1 cellular context compared by ENCODE assay signal in the genomic region with DNA sequence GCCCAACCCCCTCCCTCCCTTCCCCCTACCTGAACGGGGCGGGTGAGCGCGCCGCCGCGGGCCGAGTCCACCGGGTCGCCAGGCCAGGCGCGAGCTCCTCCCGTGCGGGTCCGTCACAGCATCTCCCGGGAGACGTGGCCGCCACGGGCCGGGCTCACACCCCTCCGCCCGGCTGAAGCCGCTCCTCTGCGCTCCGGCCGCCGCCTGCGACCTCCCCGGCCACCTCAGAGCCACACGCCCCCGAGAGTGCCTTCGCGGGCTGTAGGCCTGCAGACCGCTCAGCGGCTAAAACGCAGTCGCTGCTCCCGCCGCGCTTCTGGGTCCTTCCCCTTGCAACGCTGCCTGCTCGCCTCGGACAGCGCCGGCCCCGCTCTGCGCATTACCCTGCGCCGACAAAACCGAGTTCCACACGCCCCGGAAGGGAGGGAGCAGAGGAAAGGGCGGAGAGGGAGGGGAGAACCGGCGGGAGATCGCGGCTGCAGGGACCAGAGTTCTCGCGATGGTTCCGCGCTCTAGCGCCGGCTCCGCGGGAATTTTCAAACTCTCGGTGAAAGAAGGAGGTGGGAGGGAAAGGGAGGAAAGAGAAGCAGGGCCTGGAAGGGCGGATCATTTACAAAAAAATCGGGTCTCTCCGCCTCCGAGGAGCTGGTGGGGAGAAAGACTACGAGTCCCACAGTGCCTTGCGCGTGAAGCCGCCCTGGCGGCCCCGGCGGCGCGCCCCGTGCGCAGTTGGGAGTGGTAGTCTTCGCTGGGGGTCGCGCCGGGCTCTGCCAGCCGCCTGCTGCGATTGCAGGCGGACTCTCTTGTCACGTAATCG.
TF ChIP-seq lines count a peak whose summit lies in the region.

A gene with protein sequence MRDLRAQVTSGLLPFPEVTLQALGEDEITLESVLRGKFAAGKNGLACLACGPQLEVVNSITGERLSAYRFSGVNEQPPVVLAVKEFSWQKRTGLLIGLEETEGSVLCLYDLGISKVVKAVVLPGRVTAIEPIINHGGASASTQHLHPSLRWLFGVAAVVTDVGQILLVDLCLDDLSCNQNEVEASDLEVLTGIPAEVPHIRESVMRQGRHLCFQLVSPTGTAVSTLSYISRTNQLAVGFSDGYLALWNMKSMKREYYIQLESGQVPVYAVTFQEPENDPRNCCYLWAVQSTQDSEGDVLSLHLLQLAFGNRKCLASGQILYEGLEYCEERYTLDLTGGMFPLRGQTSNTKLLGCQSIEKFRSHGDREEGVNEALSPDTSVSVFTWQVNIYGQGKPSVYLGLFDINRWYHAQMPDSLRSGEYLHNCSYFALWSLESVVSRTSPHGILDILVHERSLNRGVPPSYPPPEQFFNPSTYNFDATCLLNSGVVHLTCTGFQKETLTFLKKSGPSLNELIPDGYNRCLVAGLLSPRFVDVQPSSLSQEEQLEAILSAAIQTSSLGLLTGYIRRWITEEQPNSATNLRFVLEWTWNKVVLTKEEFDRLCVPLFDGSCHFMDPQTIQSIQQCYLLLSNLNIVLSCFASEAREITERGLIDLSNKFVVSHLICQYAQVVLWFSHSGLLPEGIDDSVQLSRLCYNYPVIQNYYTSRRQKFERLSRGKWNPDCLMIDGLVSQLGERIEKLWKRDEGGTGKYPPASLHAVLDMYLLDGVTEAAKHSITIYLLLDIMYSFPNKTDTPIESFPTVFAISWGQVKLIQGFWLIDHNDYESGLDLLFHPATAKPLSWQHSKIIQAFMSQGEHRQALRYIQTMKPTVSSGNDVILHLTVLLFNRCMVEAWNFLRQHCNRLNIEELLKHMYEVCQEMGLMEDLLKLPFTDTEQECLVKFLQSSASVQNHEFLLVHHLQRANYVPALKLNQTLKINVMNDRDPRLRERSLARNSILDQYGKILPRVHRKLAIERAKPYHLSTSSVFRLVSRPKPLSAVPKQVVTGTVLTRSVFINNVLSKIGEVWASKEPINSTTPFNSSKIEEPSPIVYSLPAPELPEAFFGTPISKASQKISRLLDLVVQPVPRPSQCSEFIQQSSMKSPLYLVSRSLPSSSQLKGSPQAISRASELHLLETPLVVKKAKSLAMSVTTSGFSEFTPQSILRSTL (N-terminal part only) (minus strand): TSS at position 400 of the 817 bp plus-strand sequence. CDS start 13,578 bp downstream, outside the sequence.

TF ChIP-seq in K562, 482 proteins besides CTCF, POLR2A, EP300 and RAD21 (continued from another document and continues in another):
- TF ChIP-seq, protein P1, sequence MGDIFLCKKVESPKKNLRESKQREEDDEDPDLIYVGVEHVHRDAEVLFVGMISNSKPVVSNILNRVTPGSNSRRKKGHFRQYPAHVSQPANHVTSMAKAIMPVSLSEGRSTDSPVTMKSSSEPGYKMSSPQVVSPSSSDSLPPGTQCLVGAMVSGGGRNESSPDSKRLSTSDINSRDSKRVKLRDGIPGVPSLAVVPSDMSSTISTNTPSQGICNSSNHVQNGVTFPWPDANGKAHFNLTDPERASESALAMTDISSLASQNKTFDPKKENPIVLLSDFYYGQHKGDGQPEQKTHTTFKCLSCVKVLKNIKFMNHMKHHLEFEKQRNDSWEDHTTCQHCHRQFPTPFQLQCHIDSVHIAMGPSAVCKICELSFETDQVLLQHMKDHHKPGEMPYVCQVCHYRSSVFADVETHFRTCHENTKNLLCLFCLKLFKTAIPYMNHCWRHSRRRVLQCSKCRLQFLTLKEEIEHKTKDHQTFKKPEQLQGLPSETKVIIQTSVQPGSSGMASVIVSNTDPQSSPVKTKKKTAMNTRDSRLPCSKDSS (IDR thresholded peaks at IDR 0.05; ENCODE audit: low read depth, partially characterized antibody): no peak
- no peak for TF ChIP-seq ZNF121 (CRISPR knock-in tag; conservative IDR thresholded peaks at IDR 0.05)
- no peak for TF ChIP-seq PTBP1 (IDR thresholded peaks at IDR 0.05; ENCODE audit: low read depth, low read length)
- TF ChIP-seq XRCC5 (IDR thresholded peaks at IDR 0.05; ENCODE audit: low read depth, low read length): peak; percentile 86
- TF ChIP-seq ZNF263 (CRISPR knock-in tag; IDR thresholded peaks at IDR 0.05; ENCODE audit: borderline replicate concordance): 0 out of 2 replicates have a peak, but pooled peaks have one; percentile 32
- no peak for TF ChIP-seq TSC22D4 (tag; IDR thresholded peaks at IDR 0.05)
- peak; percentile 87 for TF ChIP-seq L3MBTL2 (IDR thresholded peaks at IDR 0.05)
- peak; percentile 76 for TF ChIP-seq HMGN3 (IDR thresholded peaks at IDR 0.05; ENCODE audit: borderline replicate concordance, extremely low read depth, insufficient read length, low read depth, low read length)
- peak; percentile 82 for TF ChIP-seq ZBTB7A (IDR thresholded peaks at IDR 0.05; ENCODE audit: borderline replicate concordance, control insufficient read depth, low read depth, low read length)
- no peak for TF ChIP-seq HDAC6 (IDR thresholded peaks at IDR 0.05; ENCODE audit: low read depth, low read length)
- TF ChIP-seq ZFP36 (IDR thresholded peaks at IDR 0.05; ENCODE audit: low read depth, low read length, partially characterized antibody): peak; percentile 16
- TF ChIP-seq FOXM1 (IDR thresholded peaks at IDR 0.05; ENCODE audit: low read depth): no peak
- TF ChIP-seq FOXM1 (CRISPR knock-in tag; IDR thresholded peaks at IDR 0.05; ENCODE audit: low read depth): 0 out of 2 replicates have a peak, but pooled peaks have one; percentile 76
- TF ChIP-seq, protein P2, sequence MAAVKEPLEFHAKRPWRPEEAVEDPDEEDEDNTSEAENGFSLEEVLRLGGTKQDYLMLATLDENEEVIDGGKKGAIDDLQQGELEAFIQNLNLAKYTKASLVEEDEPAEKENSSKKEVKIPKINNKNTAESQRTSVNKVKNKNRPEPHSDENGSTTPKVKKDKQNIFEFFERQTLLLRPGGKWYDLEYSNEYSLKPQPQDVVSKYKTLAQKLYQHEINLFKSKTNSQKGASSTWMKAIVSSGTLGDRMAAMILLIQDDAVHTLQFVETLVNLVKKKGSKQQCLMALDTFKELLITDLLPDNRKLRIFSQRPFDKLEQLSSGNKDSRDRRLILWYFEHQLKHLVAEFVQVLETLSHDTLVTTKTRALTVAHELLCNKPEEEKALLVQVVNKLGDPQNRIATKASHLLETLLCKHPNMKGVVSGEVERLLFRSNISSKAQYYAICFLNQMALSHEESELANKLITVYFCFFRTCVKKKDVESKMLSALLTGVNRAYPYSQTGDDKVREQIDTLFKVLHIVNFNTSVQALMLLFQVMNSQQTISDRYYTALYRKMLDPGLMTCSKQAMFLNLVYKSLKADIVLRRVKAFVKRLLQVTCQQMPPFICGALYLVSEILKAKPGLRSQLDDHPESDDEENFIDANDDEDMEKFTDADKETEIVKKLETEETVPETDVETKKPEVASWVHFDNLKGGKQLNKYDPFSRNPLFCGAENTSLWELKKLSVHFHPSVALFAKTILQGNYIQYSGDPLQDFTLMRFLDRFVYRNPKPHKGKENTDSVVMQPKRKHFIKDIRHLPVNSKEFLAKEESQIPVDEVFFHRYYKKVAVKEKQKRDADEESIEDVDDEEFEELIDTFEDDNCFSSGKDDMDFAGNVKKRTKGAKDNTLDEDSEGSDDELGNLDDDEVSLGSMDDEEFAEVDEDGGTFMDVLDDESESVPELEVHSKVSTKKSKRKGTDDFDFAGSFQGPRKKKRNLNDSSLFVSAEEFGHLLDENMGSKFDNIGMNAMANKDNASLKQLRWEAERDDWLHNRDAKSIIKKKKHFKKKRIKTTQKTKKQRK (IDR thresholded peaks at IDR 0.05; ENCODE audit: borderline replicate concordance, low read depth, low read length): no peak
- TF ChIP-seq CHD1 (IDR thresholded peaks at IDR 0.05; ENCODE audit: low read length): peak; percentile 29
- TF ChIP-seq HDAC3 (IDR thresholded peaks at IDR 0.05; ENCODE audit: borderline replicate concordance, partially characterized antibody): no peak
- no peak for TF ChIP-seq NELFE (IDR thresholded peaks at IDR 0.05; ENCODE audit: insufficient read depth, insufficient read length)
- no peak for TF ChIP-seq BCL6 (CRISPR knock-in tag; IDR thresholded peaks at IDR 0.05)
- peak; percentile 49; the same call in 1 of the 2 replicates for TF ChIP-seq ZC3H4 (CRISPR knock-in tag; IDR thresholded peaks at IDR 0.05; ENCODE audit: borderline replicate concordance)
- TF ChIP-seq CC2D1A (IDR thresholded peaks at IDR 0.05): no peak
- no peak for TF ChIP-seq ZNF57 (CRISPR knock-in tag; IDR thresholded peaks at IDR 0.05)
- TF ChIP-seq PRMT5 (CRISPR knock-in tag; IDR thresholded peaks at IDR 0.05): no peak
- no peak for TF ChIP-seq KDM2B (CRISPR knock-in tag; IDR thresholded peaks at IDR 0.05)
- peak in 1 of 2 experiments; percentile 57; a peak in 2 of 4 replicates for TF ChIP-seq FOXK2 (conservative IDR thresholded peaks at IDR 0.05 in 1 of 2, IDR thresholded peaks at IDR 0.05 in 1 of 2; ENCODE audit: low read depth in 2 of 2)
- peak; percentile 72; the same call in 1 of the 2 replicates for TF ChIP-seq ZNF431 (CRISPR knock-in tag; IDR thresholded peaks at IDR 0.05)
- peak; percentile 82 for TF ChIP-seq TAF9B (IDR thresholded peaks at IDR 0.05; ENCODE audit: partially characterized antibody)
- TF ChIP-seq, protein P3, sequence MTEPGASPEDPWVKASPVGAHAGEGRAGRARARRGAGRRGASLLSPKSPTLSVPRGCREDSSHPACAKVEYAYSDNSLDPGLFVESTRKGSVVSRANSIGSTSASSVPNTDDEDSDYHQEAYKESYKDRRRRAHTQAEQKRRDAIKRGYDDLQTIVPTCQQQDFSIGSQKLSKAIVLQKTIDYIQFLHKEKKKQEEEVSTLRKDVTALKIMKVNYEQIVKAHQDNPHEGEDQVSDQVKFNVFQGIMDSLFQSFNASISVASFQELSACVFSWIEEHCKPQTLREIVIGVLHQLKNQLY (CRISPR knock-in tag; conservative IDR thresholded peaks at IDR 0.05): peak in 1 of 2 experiments; percentile 71; a peak in 1 of 4 replicates
- TF ChIP-seq KHSRP (IDR thresholded peaks at IDR 0.05): no peak
- no peak for TF ChIP-seq GATAD2B (IDR thresholded peaks at IDR 0.05; ENCODE audit: borderline replicate concordance)
- TF ChIP-seq KLF13 (tag; IDR thresholded peaks at IDR 0.05; ENCODE audit: borderline replicate concordance, low read depth): 0 out of 2 replicates have a peak, but pooled peaks have one; percentile 56
- TF ChIP-seq, protein P4, sequence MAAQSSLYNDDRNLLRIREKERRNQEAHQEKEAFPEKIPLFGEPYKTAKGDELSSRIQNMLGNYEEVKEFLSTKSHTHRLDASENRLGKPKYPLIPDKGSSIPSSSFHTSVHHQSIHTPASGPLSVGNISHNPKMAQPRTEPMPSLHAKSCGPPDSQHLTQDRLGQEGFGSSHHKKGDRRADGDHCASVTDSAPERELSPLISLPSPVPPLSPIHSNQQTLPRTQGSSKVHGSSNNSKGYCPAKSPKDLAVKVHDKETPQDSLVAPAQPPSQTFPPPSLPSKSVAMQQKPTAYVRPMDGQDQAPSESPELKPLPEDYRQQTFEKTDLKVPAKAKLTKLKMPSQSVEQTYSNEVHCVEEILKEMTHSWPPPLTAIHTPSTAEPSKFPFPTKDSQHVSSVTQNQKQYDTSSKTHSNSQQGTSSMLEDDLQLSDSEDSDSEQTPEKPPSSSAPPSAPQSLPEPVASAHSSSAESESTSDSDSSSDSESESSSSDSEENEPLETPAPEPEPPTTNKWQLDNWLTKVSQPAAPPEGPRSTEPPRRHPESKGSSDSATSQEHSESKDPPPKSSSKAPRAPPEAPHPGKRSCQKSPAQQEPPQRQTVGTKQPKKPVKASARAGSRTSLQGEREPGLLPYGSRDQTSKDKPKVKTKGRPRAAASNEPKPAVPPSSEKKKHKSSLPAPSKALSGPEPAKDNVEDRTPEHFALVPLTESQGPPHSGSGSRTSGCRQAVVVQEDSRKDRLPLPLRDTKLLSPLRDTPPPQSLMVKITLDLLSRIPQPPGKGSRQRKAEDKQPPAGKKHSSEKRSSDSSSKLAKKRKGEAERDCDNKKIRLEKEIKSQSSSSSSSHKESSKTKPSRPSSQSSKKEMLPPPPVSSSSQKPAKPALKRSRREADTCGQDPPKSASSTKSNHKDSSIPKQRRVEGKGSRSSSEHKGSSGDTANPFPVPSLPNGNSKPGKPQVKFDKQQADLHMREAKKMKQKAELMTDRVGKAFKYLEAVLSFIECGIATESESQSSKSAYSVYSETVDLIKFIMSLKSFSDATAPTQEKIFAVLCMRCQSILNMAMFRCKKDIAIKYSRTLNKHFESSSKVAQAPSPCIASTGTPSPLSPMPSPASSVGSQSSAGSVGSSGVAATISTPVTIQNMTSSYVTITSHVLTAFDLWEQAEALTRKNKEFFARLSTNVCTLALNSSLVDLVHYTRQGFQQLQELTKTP (IDR thresholded peaks at IDR 0.05; ENCODE audit: low read depth in 1 of 2, partially characterized antibody in 2 of 2): peak; percentile 81 to 100
- peak; percentile 95 for TF ChIP-seq CREM (IDR thresholded peaks at IDR 0.05; ENCODE audit: low read depth)
- TF ChIP-seq RBFOX2 (IDR thresholded peaks at IDR 0.05; ENCODE audit: low read depth, low read length): peak; percentile 100
- peak in 1 of 2 experiments; percentile 70; a peak in 2 of 4 replicates for TF ChIP-seq SRF (CRISPR knock-in tag; IDR thresholded peaks at IDR 0.05)
- TF ChIP-seq, protein P5, sequence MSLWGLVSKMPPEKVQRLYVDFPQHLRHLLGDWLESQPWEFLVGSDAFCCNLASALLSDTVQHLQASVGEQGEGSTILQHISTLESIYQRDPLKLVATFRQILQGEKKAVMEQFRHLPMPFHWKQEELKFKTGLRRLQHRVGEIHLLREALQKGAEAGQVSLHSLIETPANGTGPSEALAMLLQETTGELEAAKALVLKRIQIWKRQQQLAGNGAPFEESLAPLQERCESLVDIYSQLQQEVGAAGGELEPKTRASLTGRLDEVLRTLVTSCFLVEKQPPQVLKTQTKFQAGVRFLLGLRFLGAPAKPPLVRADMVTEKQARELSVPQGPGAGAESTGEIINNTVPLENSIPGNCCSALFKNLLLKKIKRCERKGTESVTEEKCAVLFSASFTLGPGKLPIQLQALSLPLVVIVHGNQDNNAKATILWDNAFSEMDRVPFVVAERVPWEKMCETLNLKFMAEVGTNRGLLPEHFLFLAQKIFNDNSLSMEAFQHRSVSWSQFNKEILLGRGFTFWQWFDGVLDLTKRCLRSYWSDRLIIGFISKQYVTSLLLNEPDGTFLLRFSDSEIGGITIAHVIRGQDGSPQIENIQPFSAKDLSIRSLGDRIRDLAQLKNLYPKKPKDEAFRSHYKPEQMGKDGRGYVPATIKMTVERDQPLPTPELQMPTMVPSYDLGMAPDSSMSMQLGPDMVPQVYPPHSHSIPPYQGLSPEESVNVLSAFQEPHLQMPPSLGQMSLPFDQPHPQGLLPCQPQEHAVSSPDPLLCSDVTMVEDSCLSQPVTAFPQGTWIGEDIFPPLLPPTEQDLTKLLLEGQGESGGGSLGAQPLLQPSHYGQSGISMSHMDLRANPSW (CRISPR knock-in tag; IDR thresholded peaks at IDR 0.05): no peak
- no peak for TF ChIP-seq ZNF507 (tag; conservative IDR thresholded peaks at IDR 0.05)
